In the genomic region with DNA sequence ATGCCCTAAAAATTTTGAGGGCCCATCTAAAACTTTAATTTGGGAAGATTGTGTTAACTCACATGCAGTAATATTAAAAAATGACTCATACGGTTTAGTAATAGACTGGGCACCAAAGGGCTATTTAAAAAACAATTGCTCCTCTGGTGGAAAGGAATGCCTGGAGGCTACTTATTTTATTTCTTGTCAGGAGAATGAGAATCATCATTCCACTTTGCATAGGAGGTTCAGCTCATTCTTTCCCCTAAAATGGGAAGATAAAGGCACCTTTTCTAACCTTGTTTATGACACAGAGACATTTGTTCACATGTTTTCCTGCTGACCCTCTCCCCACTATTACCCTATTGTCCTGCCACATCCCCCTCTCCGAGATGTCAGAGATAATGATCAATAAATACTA, we compare ENCODE assay signal across 1 cellular context. TPM values are rescaled to one million over a fixed set of nuclear protein-coding genes. Genes with fewer than 3 reads are reported as not detected.
"Had no signal": no experiment of that assay in that cellular context is flagged by ENCODE, and none has a peak within 500 bp of the region (broad histone marks: within the 10 kb centered on the region; RNA-seq: fewer than 3 reads in every experiment).

No MANE protein-coding gene starts in this region.

RNA-seq across cellular contexts. Expression of a gene that starts 12.8 kb away (rescaled TPM):
- total RNA-seq: HT-29 had no signal
